In genomic region chr2:49973917-49974368, GRCh38 we compare ENCODE assay signal across 8 cellular contexts.
A peak's percentile ranks its signal among the peaks of the same experiment; 100 is the strongest.
DNase-seq lines count a peak whose midpoint lies in the region; ATAC-seq and TF ChIP-seq lines count a peak whose summit lies in the region.

No MANE protein-coding gene starts in this region.

- no peak overlapping the region for H3K27ac Mint-ChIP-seq in chondrocyte (ENCODE audit: unreplicated experiment)

- no peaks in the 10 kb centered on the region for H3K9me3 ChIP-seq in left lung

- H3K36me3 ChIP-seq in left lung, result no peaks in the 10 kb centered on the region

- TF ChIP-seq CTCF in chondrocyte (IDR thresholded peaks at IDR 0.05) (no peak), left lung (IDR thresholded peaks at IDR 0.05) (no peak)

- H3K4me3 ChIP-seq in left lung, result no peak overlapping the region

- ATAC-seq in HG02610 (IDR thresholded peaks at IDR 0.05; ENCODE audit: unreplicated experiment), result peak; percentile 100
- ATAC-seq in left lung, result peak; percentile 82
- no peak for ATAC-seq in GM21723 (IDR thresholded peaks at IDR 0.05; ENCODE audit: unreplicated experiment)

- peak; percentile 2 for DNase-seq in Daoy (ENCODE audit: low read depth)
- peak; percentile 36 for DNase-seq in NCI-H2029 treated with DMSO at 0.1 percent for 48 hours (lab: John Stamatoyannopoulos, UW)
- DNase-seq in activated CD4-positive, alpha-beta T cell treated with anti-CD3 and anti-CD28 coated beads for 24 hours (ENCODE audit: low read depth in 2 of 2), result peak; percentile 27 to 30
- no peak for DNase-seq in chondrocyte (ENCODE audit: low spot score)
- peak; percentile 40 to 72 for DNase-seq in left lung
- peak; percentile 20 to 24 for DNase-seq in stimulated activated CD4-positive, alpha-beta T cell treated with anti-CD3 and anti-CD28 coated beads, Interleukin-4, amount 100 ng/mL, for 48 hours (ENCODE audit: low read depth in 2 of 2)

- H3K27me3 ChIP-seq in left lung, result no peaks in the 10 kb centered on the region

- H3K9me3 Mint-ChIP-seq in chondrocyte (ENCODE audit: low read depth), result no peaks in the 10 kb centered on the region

- no peaks in the 10 kb centered on the region for H3K4me1 ChIP-seq in left lung

- no peaks in the 10 kb centered on the region for H3K36me3 Mint-ChIP-seq in chondrocyte (ENCODE audit: low read depth)

- peak overlapping the region; percentile 67 for H3K4me3 Mint-ChIP-seq in chondrocyte (ENCODE audit: unreplicated experiment)

- no peak overlapping the region for H3K27ac ChIP-seq in left lung

- H3K4me1 Mint-ChIP-seq in chondrocyte (ENCODE audit: low read depth), result peaks cover 7% of the 10 kb centered on the region

- peaks cover 7% of the 10 kb centered on the region for H3K27me3 Mint-ChIP-seq in chondrocyte (ENCODE audit: low read depth)

- intact Hi-C loops in left lung (cut with DNase I), result no loop called here
